In the genomic region with DNA sequence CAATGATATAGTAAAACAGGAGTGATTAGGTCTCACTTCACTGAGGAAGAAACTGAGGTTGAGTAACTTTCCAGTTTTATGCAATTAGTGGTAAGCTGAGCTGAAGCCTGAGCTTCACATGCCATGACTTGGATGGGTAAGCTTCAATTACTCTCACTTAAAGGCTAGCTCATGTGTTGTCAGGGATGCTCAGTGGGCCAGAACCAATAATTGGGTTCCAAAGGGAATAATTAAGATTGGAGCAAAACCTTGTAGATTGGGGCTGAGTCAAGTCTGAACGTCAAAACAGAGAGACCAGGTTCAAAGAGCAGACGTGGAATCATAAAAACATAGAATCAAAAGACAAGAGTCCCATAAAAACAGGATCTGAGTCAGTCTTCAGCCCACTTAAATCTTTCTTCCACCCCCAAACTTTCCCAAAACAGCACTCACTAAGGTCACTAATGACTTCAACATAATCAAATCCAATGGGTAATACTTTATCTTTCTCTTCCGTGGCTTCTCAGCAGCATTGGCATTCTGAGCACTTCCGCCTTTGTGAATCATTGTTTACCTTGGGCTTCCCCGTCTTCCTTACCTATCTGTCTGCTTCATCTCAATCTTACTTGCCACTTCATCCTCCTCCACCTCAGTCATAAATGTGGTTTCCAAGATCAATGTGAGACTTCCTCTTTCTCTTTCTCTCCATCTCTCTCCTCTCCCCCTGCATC, we compare ENCODE assay signal across 1 cellular context.
TF ChIP-seq lines count a peak whose summit lies in the region.

No MANE protein-coding gene starts in this region.

TF ChIP-seq in K562, 482 proteins besides CTCF, POLR2A, EP300 and RAD21 (continued from another document and continues in another):
- TF ChIP-seq, protein P1, sequence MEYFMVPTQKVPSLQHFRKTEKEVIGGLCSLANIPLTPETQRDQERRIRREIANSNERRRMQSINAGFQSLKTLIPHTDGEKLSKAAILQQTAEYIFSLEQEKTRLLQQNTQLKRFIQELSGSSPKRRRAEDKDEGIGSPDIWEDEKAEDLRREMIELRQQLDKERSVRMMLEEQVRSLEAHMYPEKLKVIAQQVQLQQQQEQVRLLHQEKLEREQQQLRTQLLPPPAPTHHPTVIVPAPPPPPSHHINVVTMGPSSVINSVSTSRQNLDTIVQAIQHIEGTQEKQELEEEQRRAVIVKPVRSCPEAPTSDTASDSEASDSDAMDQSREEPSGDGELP (CRISPR knock-in tag; IDR thresholded peaks at IDR 0.05; ENCODE audit: borderline replicate concordance) = no peak
- no peak for TF ChIP-seq OTX1 (CRISPR knock-in tag; IDR thresholded peaks at IDR 0.05)
- no peak for TF ChIP-seq TCF7L2 (IDR thresholded peaks at IDR 0.05; ENCODE audit: low read depth, low read length)
- no peak for TF ChIP-seq MYNN (IDR thresholded peaks at IDR 0.05)
- no peak for TF ChIP-seq MYNN (CRISPR knock-in tag; IDR thresholded peaks at IDR 0.05)
- no peak for TF ChIP-seq MTF1 (CRISPR knock-in tag; IDR thresholded peaks at IDR 0.05; ENCODE audit: borderline replicate concordance)
- TF ChIP-seq, protein P2, sequence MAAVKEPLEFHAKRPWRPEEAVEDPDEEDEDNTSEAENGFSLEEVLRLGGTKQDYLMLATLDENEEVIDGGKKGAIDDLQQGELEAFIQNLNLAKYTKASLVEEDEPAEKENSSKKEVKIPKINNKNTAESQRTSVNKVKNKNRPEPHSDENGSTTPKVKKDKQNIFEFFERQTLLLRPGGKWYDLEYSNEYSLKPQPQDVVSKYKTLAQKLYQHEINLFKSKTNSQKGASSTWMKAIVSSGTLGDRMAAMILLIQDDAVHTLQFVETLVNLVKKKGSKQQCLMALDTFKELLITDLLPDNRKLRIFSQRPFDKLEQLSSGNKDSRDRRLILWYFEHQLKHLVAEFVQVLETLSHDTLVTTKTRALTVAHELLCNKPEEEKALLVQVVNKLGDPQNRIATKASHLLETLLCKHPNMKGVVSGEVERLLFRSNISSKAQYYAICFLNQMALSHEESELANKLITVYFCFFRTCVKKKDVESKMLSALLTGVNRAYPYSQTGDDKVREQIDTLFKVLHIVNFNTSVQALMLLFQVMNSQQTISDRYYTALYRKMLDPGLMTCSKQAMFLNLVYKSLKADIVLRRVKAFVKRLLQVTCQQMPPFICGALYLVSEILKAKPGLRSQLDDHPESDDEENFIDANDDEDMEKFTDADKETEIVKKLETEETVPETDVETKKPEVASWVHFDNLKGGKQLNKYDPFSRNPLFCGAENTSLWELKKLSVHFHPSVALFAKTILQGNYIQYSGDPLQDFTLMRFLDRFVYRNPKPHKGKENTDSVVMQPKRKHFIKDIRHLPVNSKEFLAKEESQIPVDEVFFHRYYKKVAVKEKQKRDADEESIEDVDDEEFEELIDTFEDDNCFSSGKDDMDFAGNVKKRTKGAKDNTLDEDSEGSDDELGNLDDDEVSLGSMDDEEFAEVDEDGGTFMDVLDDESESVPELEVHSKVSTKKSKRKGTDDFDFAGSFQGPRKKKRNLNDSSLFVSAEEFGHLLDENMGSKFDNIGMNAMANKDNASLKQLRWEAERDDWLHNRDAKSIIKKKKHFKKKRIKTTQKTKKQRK (IDR thresholded peaks at IDR 0.05; ENCODE audit: borderline replicate concordance, low read depth, low read length) = no peak
- TF ChIP-seq, protein P3, sequence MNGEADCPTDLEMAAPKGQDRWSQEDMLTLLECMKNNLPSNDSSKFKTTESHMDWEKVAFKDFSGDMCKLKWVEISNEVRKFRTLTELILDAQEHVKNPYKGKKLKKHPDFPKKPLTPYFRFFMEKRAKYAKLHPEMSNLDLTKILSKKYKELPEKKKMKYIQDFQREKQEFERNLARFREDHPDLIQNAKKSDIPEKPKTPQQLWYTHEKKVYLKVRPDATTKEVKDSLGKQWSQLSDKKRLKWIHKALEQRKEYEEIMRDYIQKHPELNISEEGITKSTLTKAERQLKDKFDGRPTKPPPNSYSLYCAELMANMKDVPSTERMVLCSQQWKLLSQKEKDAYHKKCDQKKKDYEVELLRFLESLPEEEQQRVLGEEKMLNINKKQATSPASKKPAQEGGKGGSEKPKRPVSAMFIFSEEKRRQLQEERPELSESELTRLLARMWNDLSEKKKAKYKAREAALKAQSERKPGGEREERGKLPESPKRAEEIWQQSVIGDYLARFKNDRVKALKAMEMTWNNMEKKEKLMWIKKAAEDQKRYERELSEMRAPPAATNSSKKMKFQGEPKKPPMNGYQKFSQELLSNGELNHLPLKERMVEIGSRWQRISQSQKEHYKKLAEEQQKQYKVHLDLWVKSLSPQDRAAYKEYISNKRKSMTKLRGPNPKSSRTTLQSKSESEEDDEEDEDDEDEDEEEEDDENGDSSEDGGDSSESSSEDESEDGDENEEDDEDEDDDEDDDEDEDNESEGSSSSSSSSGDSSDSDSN (IDR thresholded peaks at IDR 0.05; ENCODE audit: borderline replicate concordance in 1 of 2, low read depth in 2 of 2, low read length in 2 of 2) = no peak
- no peak for TF ChIP-seq ZNF197 (CRISPR knock-in tag; IDR thresholded peaks at IDR 0.05; ENCODE audit: low read depth)
- TF ChIP-seq NR2F6 (CRISPR knock-in tag; IDR thresholded peaks at IDR 0.05) = no peak
- TF ChIP-seq NFE2L1 (tag; IDR thresholded peaks at IDR 0.05; ENCODE audit: borderline replicate concordance, low read depth) = no peak
- TF ChIP-seq, protein P4, sequence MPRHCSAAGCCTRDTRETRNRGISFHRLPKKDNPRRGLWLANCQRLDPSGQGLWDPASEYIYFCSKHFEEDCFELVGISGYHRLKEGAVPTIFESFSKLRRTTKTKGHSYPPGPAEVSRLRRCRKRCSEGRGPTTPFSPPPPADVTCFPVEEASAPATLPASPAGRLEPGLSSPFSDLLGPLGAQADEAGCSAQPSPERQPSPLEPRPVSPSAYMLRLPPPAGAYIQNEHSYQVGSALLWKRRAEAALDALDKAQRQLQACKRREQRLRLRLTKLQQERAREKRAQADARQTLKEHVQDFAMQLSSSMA (CRISPR knock-in tag; IDR thresholded peaks at IDR 0.05) = no peak
- TF ChIP-seq, protein P5, sequence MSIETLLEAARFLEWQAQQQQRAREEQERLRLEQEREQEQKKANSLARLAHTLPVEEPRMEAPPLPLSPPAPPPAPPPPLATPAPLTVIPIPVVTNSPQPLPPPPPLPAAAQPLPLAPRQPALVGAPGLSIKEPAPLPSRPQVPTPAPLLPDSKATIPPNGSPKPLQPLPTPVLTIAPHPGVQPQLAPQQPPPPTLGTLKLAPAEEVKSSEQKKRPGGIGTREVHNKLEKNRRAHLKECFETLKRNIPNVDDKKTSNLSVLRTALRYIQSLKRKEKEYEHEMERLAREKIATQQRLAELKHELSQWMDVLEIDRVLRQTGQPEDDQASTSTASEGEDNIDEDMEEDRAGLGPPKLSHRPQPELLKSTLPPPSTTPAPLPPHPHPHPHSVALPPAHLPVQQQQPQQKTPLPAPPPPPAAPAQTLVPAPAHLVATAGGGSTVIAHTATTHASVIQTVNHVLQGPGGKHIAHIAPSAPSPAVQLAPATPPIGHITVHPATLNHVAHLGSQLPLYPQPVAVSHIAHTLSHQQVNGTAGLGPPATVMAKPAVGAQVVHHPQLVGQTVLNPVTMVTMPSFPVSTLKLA (conservative IDR thresholded peaks at IDR 0.05) = no peak
- TF ChIP-seq HSF4 (CRISPR knock-in tag; IDR thresholded peaks at IDR 0.05; ENCODE audit: borderline replicate concordance) = no peak
- no peak for TF ChIP-seq CHD2 (IDR thresholded peaks at IDR 0.05; ENCODE audit: low read depth, low read length)
- TF ChIP-seq ZNF584 (CRISPR knock-in tag; IDR thresholded peaks at IDR 0.05; ENCODE audit: low read depth) = no peak
- TF ChIP-seq GTF2A2 (tag; IDR thresholded peaks at IDR 0.05) = no peak
- TF ChIP-seq, protein P6, sequence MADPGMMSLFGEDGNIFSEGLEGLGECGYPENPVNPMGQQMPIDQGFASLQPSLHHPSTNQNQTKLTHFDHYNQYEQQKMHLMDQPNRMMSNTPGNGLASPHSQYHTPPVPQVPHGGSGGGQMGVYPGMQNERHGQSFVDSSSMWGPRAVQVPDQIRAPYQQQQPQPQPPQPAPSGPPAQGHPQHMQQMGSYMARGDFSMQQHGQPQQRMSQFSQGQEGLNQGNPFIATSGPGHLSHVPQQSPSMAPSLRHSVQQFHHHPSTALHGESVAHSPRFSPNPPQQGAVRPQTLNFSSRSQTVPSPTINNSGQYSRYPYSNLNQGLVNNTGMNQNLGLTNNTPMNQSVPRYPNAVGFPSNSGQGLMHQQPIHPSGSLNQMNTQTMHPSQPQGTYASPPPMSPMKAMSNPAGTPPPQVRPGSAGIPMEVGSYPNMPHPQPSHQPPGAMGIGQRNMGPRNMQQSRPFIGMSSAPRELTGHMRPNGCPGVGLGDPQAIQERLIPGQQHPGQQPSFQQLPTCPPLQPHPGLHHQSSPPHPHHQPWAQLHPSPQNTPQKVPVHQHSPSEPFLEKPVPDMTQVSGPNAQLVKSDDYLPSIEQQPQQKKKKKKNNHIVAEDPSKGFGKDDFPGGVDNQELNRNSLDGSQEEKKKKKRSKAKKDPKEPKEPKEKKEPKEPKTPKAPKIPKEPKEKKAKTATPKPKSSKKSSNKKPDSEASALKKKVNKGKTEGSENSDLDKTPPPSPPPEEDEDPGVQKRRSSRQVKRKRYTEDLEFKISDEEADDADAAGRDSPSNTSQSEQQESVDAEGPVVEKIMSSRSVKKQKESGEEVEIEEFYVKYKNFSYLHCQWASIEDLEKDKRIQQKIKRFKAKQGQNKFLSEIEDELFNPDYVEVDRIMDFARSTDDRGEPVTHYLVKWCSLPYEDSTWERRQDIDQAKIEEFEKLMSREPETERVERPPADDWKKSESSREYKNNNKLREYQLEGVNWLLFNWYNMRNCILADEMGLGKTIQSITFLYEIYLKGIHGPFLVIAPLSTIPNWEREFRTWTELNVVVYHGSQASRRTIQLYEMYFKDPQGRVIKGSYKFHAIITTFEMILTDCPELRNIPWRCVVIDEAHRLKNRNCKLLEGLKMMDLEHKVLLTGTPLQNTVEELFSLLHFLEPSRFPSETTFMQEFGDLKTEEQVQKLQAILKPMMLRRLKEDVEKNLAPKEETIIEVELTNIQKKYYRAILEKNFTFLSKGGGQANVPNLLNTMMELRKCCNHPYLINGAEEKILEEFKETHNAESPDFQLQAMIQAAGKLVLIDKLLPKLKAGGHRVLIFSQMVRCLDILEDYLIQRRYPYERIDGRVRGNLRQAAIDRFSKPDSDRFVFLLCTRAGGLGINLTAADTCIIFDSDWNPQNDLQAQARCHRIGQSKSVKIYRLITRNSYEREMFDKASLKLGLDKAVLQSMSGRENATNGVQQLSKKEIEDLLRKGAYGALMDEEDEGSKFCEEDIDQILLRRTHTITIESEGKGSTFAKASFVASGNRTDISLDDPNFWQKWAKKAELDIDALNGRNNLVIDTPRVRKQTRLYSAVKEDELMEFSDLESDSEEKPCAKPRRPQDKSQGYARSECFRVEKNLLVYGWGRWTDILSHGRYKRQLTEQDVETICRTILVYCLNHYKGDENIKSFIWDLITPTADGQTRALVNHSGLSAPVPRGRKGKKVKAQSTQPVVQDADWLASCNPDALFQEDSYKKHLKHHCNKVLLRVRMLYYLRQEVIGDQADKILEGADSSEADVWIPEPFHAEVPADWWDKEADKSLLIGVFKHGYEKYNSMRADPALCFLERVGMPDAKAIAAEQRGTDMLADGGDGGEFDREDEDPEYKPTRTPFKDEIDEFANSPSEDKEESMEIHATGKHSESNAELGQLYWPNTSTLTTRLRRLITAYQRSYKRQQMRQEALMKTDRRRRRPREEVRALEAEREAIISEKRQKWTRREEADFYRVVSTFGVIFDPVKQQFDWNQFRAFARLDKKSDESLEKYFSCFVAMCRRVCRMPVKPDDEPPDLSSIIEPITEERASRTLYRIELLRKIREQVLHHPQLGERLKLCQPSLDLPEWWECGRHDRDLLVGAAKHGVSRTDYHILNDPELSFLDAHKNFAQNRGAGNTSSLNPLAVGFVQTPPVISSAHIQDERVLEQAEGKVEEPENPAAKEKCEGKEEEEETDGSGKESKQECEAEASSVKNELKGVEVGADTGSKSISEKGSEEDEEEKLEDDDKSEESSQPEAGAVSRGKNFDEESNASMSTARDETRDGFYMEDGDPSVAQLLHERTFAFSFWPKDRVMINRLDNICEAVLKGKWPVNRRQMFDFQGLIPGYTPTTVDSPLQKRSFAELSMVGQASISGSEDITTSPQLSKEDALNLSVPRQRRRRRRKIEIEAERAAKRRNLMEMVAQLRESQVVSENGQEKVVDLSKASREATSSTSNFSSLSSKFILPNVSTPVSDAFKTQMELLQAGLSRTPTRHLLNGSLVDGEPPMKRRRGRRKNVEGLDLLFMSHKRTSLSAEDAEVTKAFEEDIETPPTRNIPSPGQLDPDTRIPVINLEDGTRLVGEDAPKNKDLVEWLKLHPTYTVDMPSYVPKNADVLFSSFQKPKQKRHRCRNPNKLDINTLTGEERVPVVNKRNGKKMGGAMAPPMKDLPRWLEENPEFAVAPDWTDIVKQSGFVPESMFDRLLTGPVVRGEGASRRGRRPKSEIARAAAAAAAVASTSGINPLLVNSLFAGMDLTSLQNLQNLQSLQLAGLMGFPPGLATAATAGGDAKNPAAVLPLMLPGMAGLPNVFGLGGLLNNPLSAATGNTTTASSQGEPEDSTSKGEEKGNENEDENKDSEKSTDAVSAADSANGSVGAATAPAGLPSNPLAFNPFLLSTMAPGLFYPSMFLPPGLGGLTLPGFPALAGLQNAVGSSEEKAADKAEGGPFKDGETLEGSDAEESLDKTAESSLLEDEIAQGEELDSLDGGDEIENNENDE (IDR thresholded peaks at IDR 0.05; ENCODE audit: low read depth, low read length) = no peak
- TF ChIP-seq SETDB1 (IDR thresholded peaks at IDR 0.05; ENCODE audit: low read length) = no peak
- no peak for TF ChIP-seq TAF15 (IDR thresholded peaks at IDR 0.05; ENCODE audit: low read depth, low read length)
- no peak for TF ChIP-seq TSC22D4 (tag; IDR thresholded peaks at IDR 0.05)
- no peak for TF ChIP-seq TRIM24 (IDR thresholded peaks at IDR 0.05)
- TF ChIP-seq, protein P7, sequence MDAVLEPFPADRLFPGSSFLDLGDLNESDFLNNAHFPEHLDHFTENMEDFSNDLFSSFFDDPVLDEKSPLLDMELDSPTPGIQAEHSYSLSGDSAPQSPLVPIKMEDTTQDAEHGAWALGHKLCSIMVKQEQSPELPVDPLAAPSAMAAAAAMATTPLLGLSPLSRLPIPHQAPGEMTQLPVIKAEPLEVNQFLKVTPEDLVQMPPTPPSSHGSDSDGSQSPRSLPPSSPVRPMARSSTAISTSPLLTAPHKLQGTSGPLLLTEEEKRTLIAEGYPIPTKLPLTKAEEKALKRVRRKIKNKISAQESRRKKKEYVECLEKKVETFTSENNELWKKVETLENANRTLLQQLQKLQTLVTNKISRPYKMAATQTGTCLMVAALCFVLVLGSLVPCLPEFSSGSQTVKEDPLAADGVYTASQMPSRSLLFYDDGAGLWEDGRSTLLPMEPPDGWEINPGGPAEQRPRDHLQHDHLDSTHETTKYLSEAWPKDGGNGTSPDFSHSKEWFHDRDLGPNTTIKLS (IDR thresholded peaks at IDR 0.05; ENCODE audit: borderline replicate concordance, low read depth) = no peak
- TF ChIP-seq SNRNP70 (optimal IDR thresholded peaks at IDR 0.05; ENCODE audit: low read depth, low read length) = no peak
- TF ChIP-seq, protein P8, sequence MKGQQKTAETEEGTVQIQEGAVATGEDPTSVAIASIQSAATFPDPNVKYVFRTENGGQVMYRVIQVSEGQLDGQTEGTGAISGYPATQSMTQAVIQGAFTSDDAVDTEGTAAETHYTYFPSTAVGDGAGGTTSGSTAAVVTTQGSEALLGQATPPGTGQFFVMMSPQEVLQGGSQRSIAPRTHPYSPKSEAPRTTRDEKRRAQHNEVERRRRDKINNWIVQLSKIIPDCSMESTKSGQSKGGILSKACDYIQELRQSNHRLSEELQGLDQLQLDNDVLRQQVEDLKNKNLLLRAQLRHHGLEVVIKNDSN (CRISPR knock-in tag; IDR thresholded peaks at IDR 0.05) = no peak
